In genomic region chr11:6695377-6695776, GRCh38 we compare ENCODE assay signal across 14 cellular contexts. TPM values are rescaled to one million over a fixed set of nuclear protein-coding genes. Genes with fewer than 3 reads are reported as not detected.
DNase-seq lines count a peak whose midpoint lies in the region; ATAC-seq, FAIRE-seq and TF ChIP-seq lines count a peak whose summit lies in the region.
"Had no signal": no experiment of that assay in that cellular context is flagged by ENCODE, and none has a peak within 500 bp of the region (broad histone marks: within the 10 kb centered on the region; RNA-seq: fewer than 3 reads in every experiment).

No MANE protein-coding gene starts in this region.

- POLR2A ChIA-PET in activated CD4-positive, alpha-beta T cell treated with anti-CD3 and anti-CD28 coated beads for 36 hours (lab: Charles Lee), result no interaction called here

- H3K4me3 Mint-ChIP-seq in activated CD4-positive, alpha-beta T cell treated with anti-CD3 and anti-CD28 coated beads for 36 hours, result no peak overlapping the region
- H3K4me3 Mint-ChIP-seq: T-cell had no signal

- H3K36me3 ChIP-seq in kidney (ENCODE audit: control insufficient read depth in 1 of 2, insufficient read depth in 2 of 2, low read length in 2 of 2) (no peaks in the 10 kb centered on the region), subcutaneous abdominal adipose tissue (ENCODE audit: control insufficient read depth in 5 of 5, insufficient read depth in 5 of 5, low read length in 5 of 5) (no peaks in the 10 kb centered on the region)

- H3K27me3 Mint-ChIP-seq in activated CD4-positive, alpha-beta T cell treated with anti-CD3 and anti-CD28 coated beads for 36 hours, result no peaks in the 10 kb centered on the region
- H3K27me3 Mint-ChIP-seq: T-cell had no signal

- H3K9me3 Mint-ChIP-seq in activated CD4-positive, alpha-beta T cell treated with anti-CD3 and anti-CD28 coated beads for 36 hours (ENCODE audit: low read depth), result no peaks in the 10 kb centered on the region
- H3K9me3 Mint-ChIP-seq: T-cell had no signal

- H3K36me3 Mint-ChIP-seq in activated CD4-positive, alpha-beta T cell treated with anti-CD3 and anti-CD28 coated beads for 36 hours (ENCODE audit: low read depth), result no peaks in the 10 kb centered on the region

- H3K4me3 ChIP-seq in astrocyte of the spinal cord (ENCODE audit: low read depth, low read length), result no peak overlapping the region
- H3K4me3 ChIP-seq in kidney (ENCODE audit: low read length in 2 of 2), result no peak overlapping the region
- H3K4me3 ChIP-seq in subcutaneous abdominal adipose tissue (ENCODE audit: low read depth in 1 of 5, low read length in 5 of 5), result no peak overlapping the region

- H3K4me1 Mint-ChIP-seq in activated CD4-positive, alpha-beta T cell treated with anti-CD3 and anti-CD28 coated beads for 36 hours, result peaks cover 32% of the 10 kb centered on the region

- no peak for TF ChIP-seq POLR2A in GM12891 (IDR thresholded peaks at IDR 0.05; ENCODE audit: low read depth, low read length)

- CTCF ChIA-PET in activated CD4-positive, alpha-beta T cell treated with anti-CD3 and anti-CD28 coated beads for 36 hours (lab: Charles Lee), result interaction anchor here (0.9 to 2.1 kb wide), 12 partner anchors 11 to 170 kb away, joined by 3 to 12 read pairs (median 4); partner anchors contain the start of genes MRPL17 and TAF10

- H3K9me3 ChIP-seq in kidney (ENCODE audit: control insufficient read depth in 1 of 2, low read length in 2 of 2) (no peaks in the 10 kb centered on the region), subcutaneous abdominal adipose tissue (ENCODE audit: control insufficient read depth in 5 of 5, low read length in 5 of 5) (no peaks in the 10 kb centered on the region)

- FAIRE-seq in kidney (lab: Jason Lieb, UNC) (peak; percentile 82), GM12891 (lab: Jason Lieb, UNC) (no peak)
- FAIRE-seq: H1 had no signal

- no peak overlapping the region for H3K27ac Mint-ChIP-seq in activated CD4-positive, alpha-beta T cell treated with anti-CD3 and anti-CD28 coated beads for 36 hours

- H3K9ac ChIP-seq in kidney (ENCODE audit: low read length in 2 of 2) (no peak overlapping the region), subcutaneous abdominal adipose tissue (ENCODE audit: low read length in 5 of 5) (no peak overlapping the region)

- H3K4me1 ChIP-seq in kidney (ENCODE audit: control insufficient read depth in 1 of 2, insufficient read depth in 1 of 2, low read depth in 1 of 2, low read length in 2 of 2) (peaks cover 0 to 3% of the 10 kb centered on the region in 2 donors), subcutaneous abdominal adipose tissue (ENCODE audit: control insufficient read depth in 5 of 5, insufficient read depth in 5 of 5, low read length in 5 of 5) (peaks cover 5 to 30% (median 18%) of the 10 kb centered on the region in 5 donors)

- in situ Hi-C loops in astrocyte of the spinal cord (cut with HindIII; ENCODE audit: low sequenced_read_pairs), result no loop called here

- ATAC-seq in activated CD4-positive, alpha-beta T cell treated with anti-CD3 and anti-CD28 coated beads for 36 hours, result peak; percentile 42

- no peak for DNase-seq in activated CD4-positive, alpha-beta T cell treated with anti-CD3 and anti-CD28 coated beads for 36 hours
- no peak for DNase-seq in activated CD4-positive, alpha-beta T cell treated with anti-CD3 and anti-CD28 coated beads for 1 hour
- DNase-seq in astrocyte of the spinal cord (ENCODE audit: low read depth, low spot score) (peak; percentile 73), kidney (no peak), cerebellar cortex (ENCODE audit: low spot score) (no peak), GM12891 (ENCODE audit: insufficient read length, low spot score) (no peak), posterior vena cava (ENCODE audit: low spot score) (no peak)
- DNase-seq: 8988T, activated gamma-delta T cell, NCI-H2227 treated with DMSO at 0.1 percent for 48 hours, occipital lobe, T-cell had no signal

- TF ChIP-seq CTCF in astrocyte of the spinal cord (IDR thresholded peaks at IDR 0.05; ENCODE audit: low read depth, low read length) (no peak), kidney (IDR thresholded peaks at IDR 0.05; ENCODE audit: borderline replicate concordance, extremely low read depth, insufficient read depth) (no peak)

- intact Hi-C loops in activated CD4-positive, alpha-beta T cell treated with anti-CD3 and anti-CD28 coated beads for 36 hours (cut with DNase I, micrococcal nuclease), result loop anchor here in 1 of 2 experiments (2.0 kb wide), 1 partner anchor 89 kb away; no protein-coding TSS in a partner anchor
- intact Hi-C loops in kidney (cut with DNase I) (no loop called here), posterior vena cava (cut with DNase I) (no loop called here)

- H3K27ac ChIP-seq in kidney (ENCODE audit: low read depth in 2 of 2, low read length in 2 of 2), result peak overlapping the region; percentile 30 to 52
- peak overlapping the region; percentile 92 for H3K27ac ChIP-seq in subcutaneous abdominal adipose tissue (ENCODE audit: low read depth, low read length)

- H3K27me3 ChIP-seq in subcutaneous abdominal adipose tissue (ENCODE audit: control insufficient read depth in 5 of 5, insufficient read depth in 4 of 5, low read length in 5 of 5), result no peaks in the 10 kb centered on the region

TF ChIP-seq in GM12891, 5 proteins besides CTCF, POLR2A, EP300 and RAD21:
- TF ChIP-seq POLR2AphosphoS5 (IDR thresholded peaks at IDR 0.05; ENCODE audit: low read depth, low read length), result no peak
- TF ChIP-seq PAX5 (IDR thresholded peaks at IDR 0.05; ENCODE audit: insufficient read depth, low read length, severe bottlenecking), result no peak

RNA-seq across cellular contexts. Expression of gene MRPL17, which starts 12.2 kb away (rescaled TPM):
- 100 to 1,000 TPM; 118 to 156 TPM for total RNA-seq in activated CD4-positive, alpha-beta T cell treated with anti-CD3 and anti-CD28 coated beads for 36 hours
- total RNA-seq in kidney, result 44.0 TPM
- polyA plus RNA-seq in kidney (ENCODE audit: insufficient read depth, low read depth, low replicate concordance), result 121 TPM
- 73.2 TPM for polyA plus RNA-seq in GM12891 (2012; ENCODE audit: low read depth, missing spikeins)
- 10 to 100 TPM; 25.6 to 28.2 TPM for total RNA-seq in posterior vena cava

RNA-seq across cellular contexts. Expression of gene DCHS1, which starts 39.8 kb away (rescaled TPM):
- total RNA-seq in activated CD4-positive, alpha-beta T cell treated with anti-CD3 and anti-CD28 coated beads for 36 hours, result under 1 TPM; 0.78 to 0.91 TPM
- total RNA-seq in kidney (17.0 TPM), posterior vena cava (10 to 100 TPM; 28.9 to 42.3 TPM)
- polyA plus RNA-seq in kidney (ENCODE audit: insufficient read depth, low read depth, low replicate concordance), result 2.4 TPM
- 0.98 TPM for polyA plus RNA-seq in GM12891 (2012; ENCODE audit: low read depth, missing spikeins)
